In genomic region chr19:18322759-18323460, GRCh38 we compare ENCODE assay signal across 8 cellular contexts. TPM values are rescaled to one million over a fixed set of nuclear protein-coding genes. Genes with fewer than 3 reads are reported as not detected.
DNase-seq lines count a peak whose midpoint lies in the region; ATAC-seq and TF ChIP-seq lines count a peak whose summit lies in the region.

Gene LSM4 (minus strand): TSS chr19:18323076. CDS start chr19:18323020, 56 bp downstream.

- H3K27me3 ChIP-seq in parathyroid adenoma (ENCODE audit: control insufficient read depth, insufficient read depth, low read length) (no peaks in the 10 kb centered on the region), tibial nerve (no peaks in the 10 kb centered on the region)

- peaks cover 13% of the 10 kb centered on the region for H3K79me2 ChIP-seq in parathyroid adenoma

- H3K4me1 ChIP-seq in parathyroid adenoma (peaks cover 14% of the 10 kb centered on the region), tibial nerve (peaks cover 0 to 61% (median 24%) of the 10 kb centered on the region in 4 donors)

- H3K9ac ChIP-seq in parathyroid adenoma: peak within 1 kb of the TSS; percentile 83

- peak; percentile 39 to 86 for TF ChIP-seq POLR2A in tibial nerve (IDR thresholded peaks at IDR 0.05)

- ATAC-seq in HG02798 (IDR thresholded peaks at IDR 0.05; ENCODE audit: poor library complexity, unreplicated experiment) (peak; percentile 95), Right ventricle myocardium superior (ENCODE audit: poor library complexity) (peak; percentile 97)
- ATAC-seq in activated naive CD8-positive, alpha-beta T cell treated with anti-CD3 and anti-CD28 coated beads, Interleukin-2, amount 50 U/mL, for 24 hours: peak; percentile 96

- H3K9me3 ChIP-seq in parathyroid adenoma (ENCODE audit: control insufficient read depth, low read length): no peaks in the 10 kb centered on the region
- H3K9me3 ChIP-seq in tibial nerve: no peaks in the 10 kb centered on the region

- DNase-seq in NCI-H1417 treated with DMSO at 0.1 percent for 48 hours (lab: John Stamatoyannopoulos, UW): peak; percentile 96
- DNase-seq in SW480 (ENCODE audit: low spot score): peak; percentile 98
- peak; percentile 99 for DNase-seq in activated naive CD8-positive, alpha-beta T cell treated with anti-CD3 and anti-CD28 coated beads, Interleukin-2, amount 50 U/mL, for 24 hours
- DNase-seq in Right ventricle myocardium superior: peak; percentile 99
- peak; percentile 96 to 97 for DNase-seq in tibial nerve (ENCODE audit: low spot score in 2 of 2)

- H3K27ac ChIP-seq in parathyroid adenoma: peak within 1 kb of the TSS; percentile 94
- peak within 1 kb of the TSS; percentile 84 to 94 (median 88) for H3K27ac ChIP-seq in tibial nerve

- TF ChIP-seq CTCF in GM12875 (IDR thresholded peaks at IDR 0.05; ENCODE audit: borderline replicate concordance, insufficient read depth, low read depth, low read length): peak; percentile 49; the same call in 1 of the 2 replicates
- no peak for TF ChIP-seq CTCF in parathyroid adenoma (IDR thresholded peaks at IDR 0.05)
- TF ChIP-seq CTCF in tibial nerve (IDR thresholded peaks at IDR 0.05): peak in 4 of 5 experiments; percentile 10 to 54 (median 32)

- peak within 1 kb of the TSS; percentile 89 for H3K4me3 Mint-ChIP-seq in activated naive CD8-positive, alpha-beta T cell treated with anti-CD3 and anti-CD28 coated beads, Interleukin-2, amount 50 U/mL, for 24 hours

- peak within 1 kb of the TSS; percentile 80 for H2AFZ ChIP-seq in parathyroid adenoma

- peak; percentile 40 to 95 for TF ChIP-seq EP300 in tibial nerve (IDR thresholded peaks at IDR 0.05)

- no peaks in the 10 kb centered on the region for H3K36me3 ChIP-seq in parathyroid adenoma (ENCODE audit: control insufficient read depth, insufficient read depth, low read length)
- H3K36me3 ChIP-seq in tibial nerve: no peaks in the 10 kb centered on the region

- WGBS in tibial nerve, 2 donors: 0 to 2% methylated on average over 36 to 40 of the region's 75 CpGs

- peak within 1 kb of the TSS; percentile 93 for H3K27ac Mint-ChIP-seq in activated naive CD8-positive, alpha-beta T cell treated with anti-CD3 and anti-CD28 coated beads, Interleukin-2, amount 50 U/mL, for 24 hours

- H3K4me3 ChIP-seq in GM12875 (ENCODE audit: low read depth, low read length): peak within 1 kb of the TSS; percentile 88
- H3K4me3 ChIP-seq in parathyroid adenoma (ENCODE audit: low read depth, low read length): peak within 1 kb of the TSS; percentile 79
- H3K4me3 ChIP-seq in tibial nerve: peak within 1 kb of the TSS; percentile 53 to 90 (median 72)

- intact Hi-C loops in Right ventricle myocardium superior (cut with DNase I): loop anchor here (1.0 to 10.0 kb wide), 2 partner anchors 42 to 118 kb away; partner anchors contain the start of genes JUND and RAB3A

- H3K4me2 ChIP-seq in parathyroid adenoma (ENCODE audit: low read length): peak within 1 kb of the TSS; percentile 87

- H3K36me3 Mint-ChIP-seq in activated naive CD8-positive, alpha-beta T cell treated with anti-CD3 and anti-CD28 coated beads, Interleukin-2, amount 50 U/mL, for 24 hours (ENCODE audit: low read depth): peaks cover 32% of the 10 kb centered on the region

- H3K27me3 Mint-ChIP-seq in activated naive CD8-positive, alpha-beta T cell treated with anti-CD3 and anti-CD28 coated beads, Interleukin-2, amount 50 U/mL, for 24 hours: no peaks in the 10 kb centered on the region

- no peaks in the 10 kb centered on the region for H3K9me3 Mint-ChIP-seq in activated naive CD8-positive, alpha-beta T cell treated with anti-CD3 and anti-CD28 coated beads, Interleukin-2, amount 50 U/mL, for 24 hours

- peaks cover 57% of the 10 kb centered on the region for H3K4me1 Mint-ChIP-seq in activated naive CD8-positive, alpha-beta T cell treated with anti-CD3 and anti-CD28 coated beads, Interleukin-2, amount 50 U/mL, for 24 hours

RNA-seq across cellular contexts. Expression of gene LSM4, which starts in this region (rescaled TPM):
- total RNA-seq in Right ventricle myocardium superior: 103 TPM
- total RNA-seq in tibial nerve: 100 to 1,000 TPM in 3 of 4 donors, 10 to 100 TPM in 1; 70.4 to 167 (median 156) TPM

Comparison
In these comparisons a context has a peak if more than half of its experiments do, and no peak if none do; other contexts are left out.
1. Peak in every context shown above with its lines: DNase-seq, ATAC-seq, H3K4me3 ChIP-seq and H3K27ac ChIP-seq.